ENCODE assay signal across 19 cellular contexts in the genomic region with DNA sequence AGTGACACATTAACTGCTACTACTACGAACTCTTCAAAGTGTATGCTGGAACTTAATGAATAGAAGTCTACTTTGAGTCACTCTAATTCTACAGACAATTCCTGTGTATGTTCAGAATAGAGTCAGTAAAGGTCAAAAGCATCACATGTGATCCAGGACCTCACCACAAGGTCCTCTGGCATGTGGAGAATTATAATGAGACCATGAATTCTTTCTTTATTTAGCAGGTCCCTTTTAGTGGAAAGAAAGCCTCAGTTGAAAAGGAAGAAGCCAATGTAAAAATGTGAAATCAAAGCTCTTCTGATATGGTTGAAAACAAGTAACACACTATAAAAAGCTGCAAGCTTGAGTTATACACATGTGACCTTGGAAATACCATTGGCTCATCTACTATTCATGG.
"Had no signal": no experiment of that assay in that cellular context is flagged by ENCODE, and none has a peak within 500 bp of the region (broad histone marks: within the 10 kb centered on the region; RNA-seq: fewer than 3 reads in every experiment).

No MANE protein-coding gene starts in this region.

- H3K4me3 ChIP-seq: coronary artery, dorsolateral prefrontal cortex, esophagus muscularis mucosa, gastrocnemius medialis, heart right ventricle, left lung, lower lobe of right lung, mucosa of descending colon had no signal

- H3K27ac Mint-ChIP-seq: mesothelial cell of epicardium had no signal

- DNase-seq: dermis blood vessel endothelial cell; dorsolateral prefrontal cortex; effector CD4-positive, alpha-beta T cell; effector memory CD4-positive, alpha-beta T cell; foreskin keratinocyte; gastrocnemius medialis; glutamatergic neuron; head of caudate nucleus; heart right ventricle; hippocampal formation; left cardiac atrium; left lung; left ventricle myocardium superior; lower lobe of right lung; mesenchymal stem cell; mucosa of descending colon had no signal

- H3K36me3 ChIP-seq: esophagus muscularis mucosa, gastrocnemius medialis, heart right ventricle, left lung, lower lobe of right lung had no signal

- H3K9me3 Mint-ChIP-seq: mesothelial cell of epicardium had no signal

- H3K4me1 Mint-ChIP-seq: mesothelial cell of epicardium had no signal

- H3K27me3 ChIP-seq: esophagus muscularis mucosa, foreskin keratinocyte, gastrocnemius medialis, heart right ventricle, left lung had no signal

- H3K27ac ChIP-seq: coronary artery, dorsolateral prefrontal cortex, esophagus muscularis mucosa, foreskin keratinocyte, gastrocnemius medialis, heart right ventricle, left lung, lower lobe of right lung had no signal

- H3K9me3 ChIP-seq: esophagus muscularis mucosa, gastrocnemius medialis, left lung, lower lobe of right lung had no signal

- H3K36me3 Mint-ChIP-seq: mesothelial cell of epicardium had no signal

- H3K4me3 Mint-ChIP-seq: mesothelial cell of epicardium had no signal

- H3K4me1 ChIP-seq: esophagus muscularis mucosa, foreskin keratinocyte, gastrocnemius medialis, heart right ventricle, left lung, lower lobe of right lung had no signal
